8 cellular contexts compared by ENCODE assay signal in genomic region chrX:30652527-30653414, GRCh38. TPM values are rescaled to one million over a fixed set of nuclear protein-coding genes. Genes with fewer than 3 reads are reported as not detected.
A peak's percentile ranks its signal among the peaks of the same experiment; 100 is the strongest.
DNase-seq lines count a peak whose midpoint lies in the region; ATAC-seq, FAIRE-seq and TF ChIP-seq lines count a peak whose summit lies in the region.

No MANE protein-coding gene starts in this region.

- peak; percentile 86 for ATAC-seq in GM18909 (IDR thresholded peaks at IDR 0.05; ENCODE audit: poor library complexity, unreplicated experiment)
- ATAC-seq in HG03139 (IDR thresholded peaks at IDR 0.05; ENCODE audit: unreplicated experiment): peak; percentile 87

- no peak for FAIRE-seq in bronchial epithelial cell (lab: Jason Lieb, UNC)

- DNase-seq in AG08395 (ENCODE audit: low spot score): peak; percentile 92
- DNase-seq in NCI-H2227 (lab: John Stamatoyannopoulos, UW; ENCODE audit: unreplicated experiment): peak; percentile 96
- peak; percentile 63 for DNase-seq in bronchial epithelial cell (ENCODE audit: low read depth)
- DNase-seq in inferior parietal cortex (ENCODE audit: extremely low spot score): peak; percentile 78
- DNase-seq in smooth muscle cell of the brain vasculature (ENCODE audit: low read depth, low spot score): peak; percentile 44

- no peaks in the 10 kb centered on the region for H3K27me3 ChIP-seq in bronchial epithelial cell (ENCODE audit: control insufficient read depth, insufficient read depth, low read length)

- peak overlapping the region; percentile 74 for H3K4me3 ChIP-seq in WI38 (ENCODE audit: low read depth, low read length)
- peak overlapping the region; percentile 58 for H3K4me3 ChIP-seq in bronchial epithelial cell (ENCODE audit: low read depth, low read length)

- H3K36me3 ChIP-seq in bronchial epithelial cell (ENCODE audit: control insufficient read depth, insufficient read depth, low read length): no peaks in the 10 kb centered on the region

- TF ChIP-seq CTCF in WI38 (IDR thresholded peaks at IDR 0.05; ENCODE audit: low read depth, low read length): no peak
- no peak for TF ChIP-seq CTCF in bronchial epithelial cell (IDR thresholded peaks at IDR 0.05; ENCODE audit: insufficient read depth, low read length, severe bottlenecking)

RNA-seq across cellular contexts. Expression of gene GK, which starts 0.5 kb away (rescaled TPM):
- total RNA-seq in bronchial epithelial cell: 30.5 and 38.7 TPM in 2 replicates

Comparison
In these comparisons a context has a peak if more than half of its experiments do, and no peak if none do; other contexts are left out.
1. Peak in every context shown above with its lines: DNase-seq, ATAC-seq and H3K4me3 ChIP-seq.
2. DNase-seq: peak in every context shown above with its lines; median percentile 96 in NCI-H2227; 92 in AG08395; 78 in inferior parietal cortex; 63 in bronchial epithelial cell; 44 in smooth muscle cell of the brain vasculature.